ENCODE assay signal across 27 cellular contexts in the genomic region with DNA sequence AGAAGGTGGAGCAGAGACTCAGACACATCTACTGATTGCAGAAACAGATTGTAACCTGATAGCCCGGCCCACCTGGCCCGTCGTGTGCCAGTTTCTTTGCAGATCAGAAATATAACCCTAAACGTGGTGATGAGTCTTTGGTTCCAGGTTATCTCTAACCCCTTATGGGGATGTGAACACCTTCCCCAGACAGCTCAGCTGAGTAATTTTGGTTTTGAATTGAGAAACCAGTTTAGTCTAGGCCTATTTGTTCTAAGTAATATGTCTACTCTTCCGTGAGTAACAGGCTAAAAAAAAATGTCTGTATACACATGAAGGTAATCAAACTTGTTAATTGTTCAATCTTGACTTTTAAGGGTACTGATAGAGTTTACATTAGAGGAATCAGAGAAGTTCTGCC. TPM values are rescaled to one million over a fixed set of nuclear protein-coding genes. Genes with fewer than 3 reads are reported as not detected.
DNase-seq lines count a peak whose midpoint lies in the region; ATAC-seq, FAIRE-seq and TF ChIP-seq lines count a peak whose summit lies in the region.
"Had no signal": no experiment of that assay in that cellular context is flagged by ENCODE, and none has a peak within 500 bp of the region (broad histone marks: within the 10 kb centered on the region; RNA-seq: fewer than 3 reads in every experiment).

No MANE protein-coding gene starts in this region.

- no peak overlapping the region for H3K14ac ChIP-seq in H9 (ENCODE audit: insufficient read depth, low read length)

- no peaks in the 10 kb centered on the region for H4K20me1 ChIP-seq in H9 (ENCODE audit: control insufficient read depth, insufficient read depth, insufficient read length)

- no peak overlapping the region for H3K56ac ChIP-seq in H9 (ENCODE audit: insufficient read length, low read depth, low read length)

- no peak overlapping the region for H3K27ac ChIP-seq in H9 (ENCODE audit: insufficient read length, low read depth, low read length)
- H3K27ac ChIP-seq: C4-2B, skin epidermis, transverse colon had no signal

- no peak overlapping the region for H2AFZ ChIP-seq in H9 (ENCODE audit: low read length)

- no peak overlapping the region for H2BK120ac ChIP-seq in H9 (ENCODE audit: low read depth, low read length, poor library complexity, severe bottlenecking)

- H3K4me3 Mint-ChIP-seq in memory B cell (no peak overlapping the region), H9 (no peak overlapping the region)
- H3K4me3 Mint-ChIP-seq: activated CD4-positive, alpha-beta T cell treated with anti-CD3 and anti-CD28 coated beads for 36 hours; activated naive CD8-positive, alpha-beta T cell treated with anti-CD3 and anti-CD28 coated beads for 36 hours; effector memory CD8-positive, alpha-beta T cell; naive thymus-derived CD8-positive, alpha-beta T cell; T-helper 1 cell treated with Interleukin-12 subunit alpha and Interleukin-12 subunit beta and Interleukin-4 antibody, amounts not matched to agents 30 μg/mL and 1 μg/mL, for 36 hours had no signal

- H3K23ac ChIP-seq in H9 (ENCODE audit: insufficient read length, low read depth, low read length): no peak overlapping the region

- no peaks in the 10 kb centered on the region for H3K9me3 ChIP-seq in H9 (ENCODE audit: control insufficient read depth, low read depth, low read length)
- H3K9me3 ChIP-seq: transverse colon had no signal

- no peak overlapping the region for H3K18ac ChIP-seq in H9 (ENCODE audit: insufficient read length, low read depth, low read length)

- no peak overlapping the region for H3K4me2 ChIP-seq in H9 (ENCODE audit: insufficient read depth, insufficient read length, low read length)

- no peak overlapping the region for H4K91ac ChIP-seq in H9 (ENCODE audit: insufficient read length, low read depth, low read length)

- no peaks in the 10 kb centered on the region for H3K9me3 Mint-ChIP-seq in memory B cell
- H3K9me3 Mint-ChIP-seq in H9: no peaks in the 10 kb centered on the region
- H3K9me3 Mint-ChIP-seq: activated naive CD8-positive, alpha-beta T cell treated with anti-CD3 and anti-CD28 coated beads for 36 hours; effector memory CD8-positive, alpha-beta T cell; naive thymus-derived CD8-positive, alpha-beta T cell; T-helper 1 cell treated with Interleukin-12 subunit alpha and Interleukin-12 subunit beta and Interleukin-4 antibody, amounts not matched to agents 30 μg/mL and 1 μg/mL, for 36 hours had no signal

- H3K27me3 ChIP-seq in H9 (ENCODE audit: insufficient read depth, low read length): no peaks in the 10 kb centered on the region
- H3K27me3 ChIP-seq: transverse colon had no signal

- no peaks in the 10 kb centered on the region for H3K23me2 ChIP-seq in H9 (ENCODE audit: insufficient read length, low read depth, low read length, poor library complexity, severe bottlenecking)

- no peak overlapping the region for H2BK12ac ChIP-seq in H9 (ENCODE audit: insufficient read length, low read depth, low read length)

- ATAC-seq in HG02870 (IDR thresholded peaks at IDR 0.05; ENCODE audit: unreplicated experiment): peak; percentile 51
- ATAC-seq in memory B cell (ENCODE audit: low read depth): no peak
- ATAC-seq: activated CD4-positive, alpha-beta T cell treated with anti-CD3 and anti-CD28 coated beads for 36 hours; effector memory CD8-positive, alpha-beta T cell; naive thymus-derived CD8-positive, alpha-beta T cell had no signal

- no peaks in the 10 kb centered on the region for H3K79me2 ChIP-seq in H9 (ENCODE audit: insufficient read depth, low read length)

- no peaks in the 10 kb centered on the region for H3K4me1 ChIP-seq in H9 (ENCODE audit: insufficient read depth, low read length)
- H3K4me1 ChIP-seq: transverse colon had no signal

- no peak overlapping the region for H2AK5ac ChIP-seq in H9 (ENCODE audit: insufficient read length, low read length)

- H3K9ac ChIP-seq in H9 (ENCODE audit: extremely low read depth, insufficient read length, low read length): no peak overlapping the region

- no peak overlapping the region for H2BK20ac ChIP-seq in H9 (ENCODE audit: low read depth, low read length, poor library complexity, severe bottlenecking)

- peak overlapping the region; percentile 67 for H3K27ac Mint-ChIP-seq in memory B cell
- no peak overlapping the region for H3K27ac Mint-ChIP-seq in H9
- H3K27ac Mint-ChIP-seq: activated CD4-positive, alpha-beta T cell treated with anti-CD3 and anti-CD28 coated beads for 36 hours; activated naive CD8-positive, alpha-beta T cell treated with anti-CD3 and anti-CD28 coated beads for 36 hours; effector memory CD8-positive, alpha-beta T cell; naive thymus-derived CD8-positive, alpha-beta T cell; T-helper 1 cell treated with Interleukin-12 subunit alpha and Interleukin-12 subunit beta and Interleukin-4 antibody, amounts not matched to agents 30 μg/mL and 1 μg/mL, for 36 hours had no signal

- no peak overlapping the region for H2BK15ac ChIP-seq in H9 (ENCODE audit: low read depth, low read length)

- H3K27me3 Mint-ChIP-seq in memory B cell (no peaks in the 10 kb centered on the region), H9 (ENCODE audit: low read depth) (no peaks in the 10 kb centered on the region)
- H3K27me3 Mint-ChIP-seq: activated CD4-positive, alpha-beta T cell treated with anti-CD3 and anti-CD28 coated beads for 36 hours; activated naive CD8-positive, alpha-beta T cell treated with anti-CD3 and anti-CD28 coated beads for 36 hours; effector memory CD8-positive, alpha-beta T cell; naive thymus-derived CD8-positive, alpha-beta T cell had no signal

- no peak overlapping the region for H2BK5ac ChIP-seq in H9 (ENCODE audit: insufficient read length, low read length)

- no peak for DNase-seq in GM12892 (ENCODE audit: insufficient read length)
- peak; percentile 91 for DNase-seq in NCI-H2171 (lab: John Stamatoyannopoulos, UW)
- no peak for DNase-seq in memory B cell (ENCODE audit: low spot score in 2 of 2)
- DNase-seq in H9: no peak
- DNase-seq in SKM-1 treated with dmso at 0.1 percent for 144 hours (lab: John Stamatoyannopoulos, UW; ENCODE audit: unreplicated experiment): no peak
- DNase-seq in effector CD4-positive, alpha-beta T cell: no peak
- DNase-seq: activated CD4-positive, alpha-beta T cell treated with anti-CD3 and anti-CD28 coated beads for 36 hours; activated effector memory CD4-positive, alpha-beta T cell treated with Interleukin-2 at 50 U/mL for 16 hours; activated naive CD8-positive, alpha-beta T cell treated with anti-CD3 and anti-CD28 coated beads for 36 hours; aorta; Calu3; effector memory CD8-positive, alpha-beta T cell; EL; erythroblast; glutamatergic neuron; midbrain; naive thymus-derived CD8-positive, alpha-beta T cell; NCI-H2081; NCI-H82; nucleus accumbens; transverse colon had no signal

- H3K36me3 Mint-ChIP-seq in memory B cell: peaks cover 19% of the 10 kb centered on the region
- no peaks in the 10 kb centered on the region for H3K36me3 Mint-ChIP-seq in H9 (ENCODE audit: insufficient read depth in 1 of 3, low read depth in 3 of 3)

- no peak overlapping the region for H4K5ac ChIP-seq in H9 (ENCODE audit: insufficient read length, low read depth, low read length)

- no CpG with 5 or more reads among the region's 5 CpGs for WGBS in H9 (ENCODE audit: extremely low coverage, insufficient read length, low lambda C conversion rate)

- no peak overlapping the region for H4K8ac ChIP-seq in H9 (replicated peaks; ENCODE audit: insufficient read length, low read depth, low read length)

- H3T11ph ChIP-seq in H9 (ENCODE audit: low read length): no peak overlapping the region

- H3K4me1 Mint-ChIP-seq in memory B cell (peaks cover 23% of the 10 kb centered on the region), H9 (no peaks in the 10 kb centered on the region)
- H3K4me1 Mint-ChIP-seq: activated CD4-positive, alpha-beta T cell treated with anti-CD3 and anti-CD28 coated beads for 36 hours; naive thymus-derived CD8-positive, alpha-beta T cell had no signal

- no peak overlapping the region for H3K4ac ChIP-seq in H9 (ENCODE audit: low read depth, low read length)

- H3K79me1 ChIP-seq in H9 (ENCODE audit: insufficient read depth, low read depth, low read length, poor library complexity, severe bottlenecking): no peaks in the 10 kb centered on the region

- TF ChIP-seq CTCF in H9 (conservative IDR thresholded peaks at IDR 0.05): no peak

- TF ChIP-seq POLR2A in GM12892 (IDR thresholded peaks at IDR 0.05; ENCODE audit: low read depth, low read length): no peak

- peak; percentile 58 for FAIRE-seq in GM12892 (lab: Jason Lieb, UNC)
- FAIRE-seq: colon, keratinocyte had no signal

RNA-seq across cellular contexts. Expression of a gene that starts 35.7 kb away (rescaled TPM):
- 158 TPM for polyA plus RNA-seq in GM12892 (2012; ENCODE audit: missing spikeins)
- not detected in 2 replicates for total RNA-seq in H9 (2021)
